1 cellular context compared by ENCODE assay signal in the genomic region with DNA sequence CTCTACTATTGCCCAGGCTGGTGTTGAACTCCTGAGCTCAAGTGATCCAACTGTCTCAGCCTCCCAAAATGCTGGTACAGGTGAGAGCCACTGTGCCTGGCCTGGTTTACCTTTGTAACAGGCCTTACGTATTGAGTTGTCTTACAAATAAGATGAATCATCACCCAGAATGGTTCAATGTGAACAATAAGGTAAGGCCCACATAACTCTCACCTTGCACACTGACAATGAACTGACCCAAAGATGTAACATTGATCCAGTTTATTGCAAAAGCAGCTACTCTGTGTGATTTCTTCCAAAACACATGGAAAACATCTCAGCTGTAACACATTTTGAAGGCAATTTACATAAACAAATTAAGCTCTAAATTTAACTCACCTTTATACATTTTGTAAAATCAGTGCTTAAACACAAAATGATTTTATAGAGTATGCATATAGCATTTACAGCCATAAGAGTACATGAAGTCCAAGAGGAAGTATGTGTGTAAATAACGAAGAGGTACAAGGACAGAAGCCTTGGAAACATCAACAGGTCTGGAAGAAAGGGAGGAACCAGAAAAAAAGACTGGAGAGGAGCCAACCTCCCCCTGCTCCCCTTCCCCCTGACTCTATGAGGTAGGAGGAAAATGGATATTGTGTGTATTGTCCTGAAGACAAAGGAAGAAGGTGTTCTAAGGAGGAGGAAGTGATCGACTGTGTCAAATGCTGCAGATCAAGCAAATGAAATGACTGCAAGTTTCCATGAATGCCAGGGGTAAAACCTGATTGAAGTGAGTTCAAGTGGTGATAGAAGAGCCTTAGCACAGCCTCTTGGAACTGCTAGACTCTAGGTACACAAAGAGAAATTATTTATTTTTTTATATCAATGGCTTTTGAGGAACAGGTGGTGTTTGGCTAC.
TF ChIP-seq lines count a peak whose summit lies in the region.

No MANE protein-coding gene starts in this region.

TF ChIP-seq in HepG2, 621 proteins besides CTCF, POLR2A, EP300 and RAD21:
- no peak for TF ChIP-seq TSC22D2 (CRISPR knock-in tag; IDR thresholded peaks at IDR 0.05; ENCODE audit: borderline replicate concordance)
- TF ChIP-seq CEBPB (IDR thresholded peaks at IDR 0.05; ENCODE audit: borderline replicate concordance, low read depth, low read length), result peak; percentile 71; the same call in 1 of the 2 replicates
- 0 out of 2 replicates have a peak, but pooled peaks have one; percentile 18 for TF ChIP-seq CC2D1A (CRISPR knock-in tag; IDR thresholded peaks at IDR 0.05)
- peak; percentile 35 for TF ChIP-seq FOSL2 (CRISPR knock-in tag; IDR thresholded peaks at IDR 0.05)
